Comparison of ENCODE assay signal across 9 cellular contexts in the genomic region with DNA sequence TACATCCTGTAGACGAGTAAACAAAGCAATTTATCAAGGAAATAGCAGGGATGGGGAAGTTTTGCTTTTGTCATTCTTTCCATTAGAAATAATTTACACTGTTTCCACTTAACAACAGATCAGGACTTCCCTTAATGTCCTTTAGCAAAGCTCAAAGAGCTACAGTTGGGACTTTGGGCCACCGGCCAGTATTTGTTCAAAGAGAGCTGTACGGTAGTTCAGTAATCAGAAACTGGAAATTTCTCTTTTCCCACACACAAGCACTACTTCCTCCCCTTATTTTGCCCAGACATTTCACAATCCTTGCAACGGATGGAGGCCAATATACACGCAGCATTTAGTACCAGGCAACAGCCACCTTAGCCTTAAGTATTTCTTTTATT. TPM values are rescaled to one million over a fixed set of nuclear protein-coding genes. Genes with fewer than 3 reads are reported as not detected.
DNase-seq lines count a peak whose midpoint lies in the region; ATAC-seq and TF ChIP-seq lines count a peak whose summit lies in the region.
"Had no signal": no experiment of that assay in that cellular context is flagged by ENCODE, and none has a peak within 500 bp of the region (broad histone marks: within the 10 kb centered on the region; RNA-seq: fewer than 3 reads in every experiment).

No MANE protein-coding gene starts in this region.

- H3K4me3 ChIP-seq in PC-3 (ENCODE audit: low read length) (no peak overlapping the region), fibroblast of mammary gland (ENCODE audit: control insufficient read depth, low read depth, low read length) (no peak overlapping the region), ovary (no peak overlapping the region)
- no peak overlapping the region for H3K4me3 ChIP-seq in effector memory CD4-positive, alpha-beta T cell (ENCODE audit: insufficient read depth, low read depth, low read length, poor library complexity, severe bottlenecking)
- H3K4me3 ChIP-seq: cardiac muscle cell had no signal

- CTCF ChIA-PET in PC-3 (lab: Charles Lee): interaction anchor here (1.3 kb wide), 1 partner anchor 12 kb away, joined by 3 read pairs; a partner anchor contains a TSS

- TF ChIP-seq POLR2A in ovary (IDR thresholded peaks at IDR 0.05): no peak

- TF ChIP-seq CTCF in PC-3 (conservative IDR thresholded peaks at IDR 0.05; ENCODE audit: low read depth, low read length) (no peak), fibroblast of mammary gland (conservative IDR thresholded peaks at IDR 0.05; ENCODE audit: control insufficient read depth, insufficient read depth, low read depth, low read length) (no peak), ovary (IDR thresholded peaks at IDR 0.05) (no peak)

- 4 to 8% (median 7%) methylated on average over 5 of the region's 5 CpGs for WGBS in ovary, 3 donors

- H3K4me2 ChIP-seq in PC-3 (ENCODE audit: low read length): peak overlapping the region; percentile 32

- BruUV-seq in PC-3 (replicated peaks; lab: Mats Ljungman, UMichigan): no TSS peak

- POLR2A ChIA-PET in PC-3 (lab: Charles Lee; ENCODE audit: unreplicated experiment): no interaction called here

- no peak overlapping the region for H2AFZ ChIP-seq in PC-3 (ENCODE audit: low read length)

- H3K27me3 ChIP-seq in PC-3 (ENCODE audit: low read length) (no peaks in the 10 kb centered on the region), ovary (no peaks in the 10 kb centered on the region)
- H3K27me3 ChIP-seq in effector memory CD4-positive, alpha-beta T cell (replicated peaks; ENCODE audit: control insufficient read depth, insufficient read depth, low read length, poor library complexity, severe bottlenecking): no peaks in the 10 kb centered on the region
- H3K27me3 ChIP-seq: cardiac muscle cell had no signal

- peak; percentile 68 for DNase-seq in DMS153 (lab: John Stamatoyannopoulos, UW)
- DNase-seq in PC-3: peak; percentile 68
- peak; percentile 69 for DNase-seq in fibroblast of mammary gland (ENCODE audit: low read depth)
- peak in 4 of 5 donors; percentile 24 to 73 (median 52) for DNase-seq in ovary
- no peak for DNase-seq in NCI-H345 treated with DMSO at 0.1 percent for 48 hours (lab: John Stamatoyannopoulos, UW; ENCODE audit: unreplicated experiment)
- no peak for DNase-seq in effector memory CD4-positive, alpha-beta T cell
- DNase-seq in NCI-H1436 (lab: John Stamatoyannopoulos, UW): no peak

- H3F3A ChIP-seq in PC-3 (ENCODE audit: low read length, unreplicated experiment): no peaks in the 10 kb centered on the region

- no peaks in the 10 kb centered on the region for H3K79me2 ChIP-seq in PC-3 (ENCODE audit: low read length)

- peaks cover 69% of the 10 kb centered on the region for H3K4me1 ChIP-seq in PC-3 (ENCODE audit: insufficient read depth, low read length)
- no peaks in the 10 kb centered on the region for H3K4me1 ChIP-seq in ovary (ENCODE audit: insufficient read depth)
- no peaks in the 10 kb centered on the region for H3K4me1 ChIP-seq in effector memory CD4-positive, alpha-beta T cell (ENCODE audit: control insufficient read depth, insufficient read depth, low read length, poor library complexity, severe bottlenecking)

- no peaks in the 10 kb centered on the region for H3K9me2 ChIP-seq in PC-3 (replicated peaks; ENCODE audit: low read length)

- no peaks in the 10 kb centered on the region for H4K20me1 ChIP-seq in PC-3 (ENCODE audit: low read length)

- intact Hi-C loops in PC-3 (cut with micrococcal nuclease): no loop called here
- intact Hi-C loops in ovary (cut with DNase I): no loop called here

- H3K27ac ChIP-seq in PC-3 (ENCODE audit: low read length) (peak overlapping the region; percentile 82), ovary (peak overlapping the region in 1 of 2 donors; percentile 21)
- no peak overlapping the region for H3K27ac ChIP-seq in effector memory CD4-positive, alpha-beta T cell (ENCODE audit: insufficient read depth, low read length, poor library complexity, severe bottlenecking)
- H3K27ac ChIP-seq: cardiac muscle cell had no signal

- ATAC-seq in PC-3 (no peak), HG03378 (IDR thresholded peaks at IDR 0.05; ENCODE audit: unreplicated experiment) (no peak)

- no peak for TF ChIP-seq EP300 in ovary (IDR thresholded peaks at IDR 0.05)

- peak overlapping the region; percentile 42; the same call in 1 of the 2 replicates for H3K9ac ChIP-seq in PC-3 (ENCODE audit: low read length)

- no peaks in the 10 kb centered on the region for H3K36me3 ChIP-seq in PC-3 (ENCODE audit: low read depth, low read length)
- H3K36me3 ChIP-seq in ovary: no peaks in the 10 kb centered on the region
- H3K36me3 ChIP-seq in effector memory CD4-positive, alpha-beta T cell (ENCODE audit: control insufficient read depth, insufficient read depth, low read length): no peaks in the 10 kb centered on the region
- H3K36me3 ChIP-seq: cardiac muscle cell had no signal

- H3K9me3 ChIP-seq in PC-3 (ENCODE audit: low read length) (no peaks in the 10 kb centered on the region), ovary (no peaks in the 10 kb centered on the region)
- no peaks in the 10 kb centered on the region for H3K9me3 ChIP-seq in effector memory CD4-positive, alpha-beta T cell (ENCODE audit: control insufficient read depth, low read length)

RNA-seq across cellular contexts. Expression of a gene that starts 12.1 kb away (rescaled TPM):
- total RNA-seq in PC-3 (2014; rRNA removed) (7.8 and 8.0 TPM in 2 replicates), ovary (10 to 100 TPM; 15.9 to 20.4 (median 19.3) TPM)
- polyA plus RNA-seq in ovary: 10 to 100 TPM; 10.3 to 15.8 TPM

RNA-seq across cellular contexts. Expression of a gene that starts 41.9 kb away (rescaled TPM):
- total RNA-seq in PC-3 (2014; rRNA removed) (17.9 and 23.5 TPM in 2 replicates), ovary (10 to 100 TPM; 20.5 to 29.9 (median 24.2) TPM)
- 10 to 100 TPM; 10.7 to 15.6 TPM for polyA plus RNA-seq in ovary

Comparison
In these comparisons a context has a peak if more than half of its experiments do, and no peak if none do; other contexts are left out.
1. DNase-seq: peak in DMS153 (single experiment), PC-3 (single experiment), fibroblast of mammary gland (single experiment) and ovary (4 of 5); none in NCI-H345 treated with DMSO at 0.1 percent for 48 hours (single experiment), effector memory CD4-positive, alpha-beta T cell (0 of 3) and NCI-H1436 (single experiment).